18 cellular contexts compared by ENCODE assay signal in genomic region chr18:63356272-63356896, GRCh38. TPM values are rescaled to one million over a fixed set of nuclear protein-coding genes. Genes with fewer than 3 reads are reported as not detected.
DNase-seq lines count a peak whose midpoint lies in the region; ATAC-seq lines count a peak whose summit lies in the region.
"Had no signal": no experiment of that assay in that cellular context is flagged by ENCODE, and none has a peak within 500 bp of the region (broad histone marks: within the 10 kb centered on the region; RNA-seq: fewer than 3 reads in every experiment).

No MANE protein-coding gene starts in this region.

- H4K91ac ChIP-seq in trophoblast cell (ENCODE audit: low read depth, low read length) = no peak overlapping the region

- no peaks in the 10 kb centered on the region for H3K4me1 ChIP-seq in trophoblast cell (ENCODE audit: control insufficient read depth in 1 of 2, insufficient read depth in 2 of 2, low read length in 2 of 2)
- H3K4me1 ChIP-seq: HAP-1 had no signal

- H3K79me1 ChIP-seq in trophoblast cell (ENCODE audit: low read length) = no peaks in the 10 kb centered on the region

- peak overlapping the region; percentile 54 for H4K12ac ChIP-seq in trophoblast cell (ENCODE audit: low read depth, low read length)

- H3K14ac ChIP-seq in trophoblast cell (ENCODE audit: low read length) = no peak overlapping the region

- H3K4me1 Mint-ChIP-seq in T-helper 17 cell = peaks cover 5% of the 10 kb centered on the region
- H3K4me1 Mint-ChIP-seq in effector memory CD8-positive, alpha-beta T cell (ENCODE audit: low read depth in 2 of 2) = no peaks in the 10 kb centered on the region
- no peaks in the 10 kb centered on the region for H3K4me1 Mint-ChIP-seq in T-helper 2 cell treated with Interferon-gamma antibody and Interleukin-4, amounts not matched to agents 5 μg/mL and 100 μg/mL, for 36 hours (ENCODE audit: low read depth)
- H3K4me1 Mint-ChIP-seq: B cell, CD14-positive monocyte, GM23338 had no signal

- H3K27ac ChIP-seq in trophoblast cell (ENCODE audit: low read depth, low read length) = no peak overlapping the region

- H3K23ac ChIP-seq in trophoblast cell (ENCODE audit: low read length) = no peak overlapping the region

- no peak overlapping the region for H3K4me2 ChIP-seq in trophoblast cell (ENCODE audit: low read length)
- H3K4me2 ChIP-seq: GM23338 had no signal

- H2AFZ ChIP-seq in trophoblast cell (ENCODE audit: insufficient read depth, low read length, poor library complexity) = no peak overlapping the region
- H2AFZ ChIP-seq: GM23338 had no signal

- H3K79me2 ChIP-seq in trophoblast cell (ENCODE audit: control insufficient read depth, insufficient read depth, low read length, poor library complexity) = no peaks in the 10 kb centered on the region

- no peak overlapping the region for H3K4ac ChIP-seq in trophoblast cell (ENCODE audit: low read depth, low read length)

- H2BK5ac ChIP-seq in trophoblast cell (ENCODE audit: low read depth, low read length, poor library complexity) = no peak overlapping the region

- H4K8ac ChIP-seq in trophoblast cell (ENCODE audit: low read depth, low read length) = no peak overlapping the region

- no peak overlapping the region for H3K9ac ChIP-seq in trophoblast cell (ENCODE audit: low read length)

- WGBS in trophoblast cell (ENCODE audit: extremely low coverage, insufficient coverage, insufficient read length) = no CpG with 5 or more reads among the region's 7 CpGs

- peaks cover 2% of the 10 kb centered on the region for H3K36me3 Mint-ChIP-seq in T-helper 17 cell (ENCODE audit: low read depth)
- peaks cover 66% of the 10 kb centered on the region for H3K36me3 Mint-ChIP-seq in effector memory CD8-positive, alpha-beta T cell (ENCODE audit: insufficient read depth)
- peaks cover 28% of the 10 kb centered on the region for H3K36me3 Mint-ChIP-seq in T-helper 2 cell treated with Interferon-gamma antibody and Interleukin-4, amounts not matched to agents 5 μg/mL and 100 μg/mL, for 36 hours (ENCODE audit: low read depth)

- H2BK120ac ChIP-seq in trophoblast cell (ENCODE audit: insufficient read depth, low read length, poor library complexity) = no peak overlapping the region

- H3K36me3 ChIP-seq in trophoblast cell (ENCODE audit: control insufficient read depth in 1 of 2, insufficient read depth in 2 of 2, low read length in 2 of 2) = peaks cover 21 to 36% of the 10 kb centered on the region in 2 experiments

- H3K27ac Mint-ChIP-seq in T-helper 17 cell = peak overlapping the region; percentile 60
- H3K27ac Mint-ChIP-seq in effector memory CD8-positive, alpha-beta T cell = peak overlapping the region; percentile 35 to 42
- no peak overlapping the region for H3K27ac Mint-ChIP-seq in T-helper 2 cell treated with Interferon-gamma antibody and Interleukin-4, amounts not matched to agents 5 μg/mL and 100 μg/mL, for 36 hours
- H3K27ac Mint-ChIP-seq: B cell, CD14-positive monocyte, GM23338 had no signal

- no peak overlapping the region for H3K4me3 ChIP-seq in trophoblast cell (ENCODE audit: low read depth, low read length)
- H3K4me3 ChIP-seq: GM23338, HAP-1, MG63 had no signal

- H3K27me3 ChIP-seq in trophoblast cell (ENCODE audit: insufficient read depth, low read length) = no peaks in the 10 kb centered on the region
- H3K27me3 ChIP-seq: MG63 had no signal

- H3K18ac ChIP-seq in trophoblast cell (ENCODE audit: low read length) = no peak overlapping the region

- H3K4me3 Mint-ChIP-seq in T-helper 17 cell = no peak overlapping the region
- H3K4me3 Mint-ChIP-seq in effector memory CD8-positive, alpha-beta T cell = no peak overlapping the region
- no peak overlapping the region for H3K4me3 Mint-ChIP-seq in T-helper 2 cell treated with Interferon-gamma antibody and Interleukin-4, amounts not matched to agents 5 μg/mL and 100 μg/mL, for 36 hours
- H3K4me3 Mint-ChIP-seq: B cell, CD14-positive monocyte, GM23338 had no signal

- H3K9me3 Mint-ChIP-seq in effector memory CD8-positive, alpha-beta T cell = no peaks in the 10 kb centered on the region
- no peaks in the 10 kb centered on the region for H3K9me3 Mint-ChIP-seq in T-helper 2 cell treated with Interferon-gamma antibody and Interleukin-4, amounts not matched to agents 5 μg/mL and 100 μg/mL, for 36 hours
- H3K9me3 Mint-ChIP-seq: CD14-positive monocyte, GM23338 had no signal

- no peak overlapping the region for H2AK5ac ChIP-seq in trophoblast cell (ENCODE audit: low read length)

- no peaks in the 10 kb centered on the region for H3K9me3 ChIP-seq in T-helper 17 cell (ENCODE audit: control insufficient read depth, low read length, poor library complexity, severe bottlenecking)
- H3K9me3 ChIP-seq in trophoblast cell (ENCODE audit: insufficient read depth, low read depth, low read length) = no peaks in the 10 kb centered on the region
- H3K9me3 ChIP-seq: HAP-1, MG63 had no signal

- ATAC-seq in T-helper 17 cell (no peak), left ventricle myocardium superior (peak; percentile 89)
- ATAC-seq in effector memory CD8-positive, alpha-beta T cell (replicated peaks) = no peak
- ATAC-seq: GM23338 had no signal

- no peak for DNase-seq in T-helper 17 cell
- no peak for DNase-seq in effector memory CD8-positive, alpha-beta T cell
- DNase-seq in left ventricle myocardium superior = no peak
- DNase-seq in trophoblast cell = no peak
- DNase-seq in head of caudate nucleus = no peak
- DNase-seq in NCI-H128 (lab: John Stamatoyannopoulos, UW; ENCODE audit: unreplicated experiment) = no peak
- DNase-seq in T-helper 2 cell treated with Interferon-gamma antibody and Interleukin-4, amounts not matched to agents 5 μg/mL and 100 μg/mL, for 36 hours (ENCODE audit: low spot score) = no peak
- DNase-seq in KG1 (lab: John Stamatoyannopoulos, UW) = no peak
- DNase-seq: MG63, NCI-H1436, NCI-H187 treated with DMSO at 0.1 percent for 48 hours, NCI-H2227 treated with DMSO at 0.1 percent for 48 hours, NCI-H510A treated with DMSO at 0.1 percent for 48 hours, NCI-H748 treated with DMSO at 0.1 percent for 48 hours had no signal

- H2BK12ac ChIP-seq in trophoblast cell (ENCODE audit: low read length) = no peak overlapping the region

- intact Hi-C loops in left ventricle myocardium superior (cut with micrococcal nuclease) = no loop called here
- intact Hi-C loops in head of caudate nucleus (cut with DNase I) = no loop called here

- H3K27me3 Mint-ChIP-seq in T-helper 17 cell = no peaks in the 10 kb centered on the region
- H3K27me3 Mint-ChIP-seq in effector memory CD8-positive, alpha-beta T cell = no peaks in the 10 kb centered on the region
- no peaks in the 10 kb centered on the region for H3K27me3 Mint-ChIP-seq in T-helper 2 cell treated with Interferon-gamma antibody and Interleukin-4, amounts not matched to agents 5 μg/mL and 100 μg/mL, for 36 hours (ENCODE audit: low read depth)
- H3K27me3 Mint-ChIP-seq: B cell had no signal

RNA-seq across cellular contexts. Expression of gene KDSR, which starts 10.6 kb away (rescaled TPM):
- total RNA-seq in T-helper 17 cell = 10 to 100 TPM; 55.2 to 71.2 TPM
- 32.9 TPM for total RNA-seq in left ventricle myocardium superior
- 24.9 and 25.3 TPM in 2 replicates for polyA plus RNA-seq in trophoblast cell (2013)

RNA-seq across cellular contexts. Expression of gene BCL2, which starts 36.8 kb away (rescaled TPM):
- total RNA-seq in T-helper 17 cell (100 to 1,000 TPM; 134 to 136 TPM), left ventricle myocardium superior (7.7 TPM)
- 5.8 and 6.5 TPM in 2 replicates for polyA plus RNA-seq in trophoblast cell (2013)

Comparison
In these comparisons a context has a peak if more than half of its experiments do, and no peak if none do; other contexts are left out.
1. RNA of gene BCL2, which starts 36.8 kb away (total RNA-seq): 134 to 136 TPM in T-helper 17 cell; 7.7 TPM in left ventricle myocardium superior (single experiment); every median in the first group is over 10 times any median in the second.